15 cellular contexts compared by ENCODE assay signal in the genomic region with DNA sequence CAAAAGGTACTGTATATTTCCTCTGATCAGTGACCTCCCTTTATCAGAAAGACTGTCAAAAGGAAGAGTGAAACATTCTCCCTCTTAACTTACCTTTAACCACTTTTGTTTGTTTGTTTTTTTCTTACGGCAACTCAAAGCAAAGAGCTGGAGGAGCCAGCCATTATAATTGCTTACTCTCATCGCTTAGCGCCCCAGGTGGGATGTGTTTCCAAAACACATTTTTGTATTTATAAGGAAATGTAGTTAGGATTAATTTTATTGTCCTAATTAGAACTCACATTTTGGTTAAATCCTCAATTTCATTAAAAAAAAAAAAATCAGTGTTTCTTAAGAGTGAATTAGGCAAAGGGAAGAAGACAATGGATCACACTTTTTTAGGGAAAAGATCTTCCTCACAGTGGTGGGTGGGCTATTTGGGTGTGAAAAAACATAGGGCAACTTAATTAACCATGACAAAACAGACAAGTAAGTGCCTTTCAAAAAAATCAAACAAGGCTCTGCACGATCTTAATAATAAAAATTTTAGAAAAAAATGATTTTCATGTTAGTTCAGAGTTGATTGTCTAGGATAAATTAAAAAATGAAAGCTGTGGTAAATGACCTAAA. TPM values are rescaled to one million over a fixed set of nuclear protein-coding genes. Genes with fewer than 3 reads are reported as not detected.
DNase-seq lines count a peak whose midpoint lies in the region; ATAC-seq and TF ChIP-seq lines count a peak whose summit lies in the region.
"Had no signal": no experiment of that assay in that cellular context is flagged by ENCODE, and none has a peak within 500 bp of the region (broad histone marks: within the 10 kb centered on the region; RNA-seq: fewer than 3 reads in every experiment).

No MANE protein-coding gene starts in this region.

- H3K4me3 Mint-ChIP-seq in CD4-positive, alpha-beta T cell = peak overlapping the region; percentile 44
- H3K4me3 Mint-ChIP-seq in endothelial cell (ENCODE audit: unreplicated experiment) (no peak overlapping the region), osteocyte (ENCODE audit: unreplicated experiment) (no peak overlapping the region)
- peak overlapping the region in 2 of 8 donors; percentile 26 to 47 for H3K4me3 Mint-ChIP-seq in CD4-positive, alpha-beta memory T cell

- H3K4me1 ChIP-seq in CD4-positive, alpha-beta memory T cell (ENCODE audit: insufficient read depth, low read length) = peaks cover 13% of the 10 kb centered on the region

- no peak overlapping the region for H3K4me3 ChIP-seq in CD4-positive, alpha-beta memory T cell (ENCODE audit: low read length in 2 of 2)

- no peak for TF ChIP-seq CTCF in CD4-positive, alpha-beta T cell (IDR thresholded peaks at IDR 0.05)
- TF ChIP-seq CTCF in endothelial cell (IDR thresholded peaks at IDR 0.05; ENCODE audit: unreplicated experiment) (no peak), osteocyte (IDR thresholded peaks at IDR 0.05) (no peak)

- no peaks in the 10 kb centered on the region for H3K36me3 Mint-ChIP-seq in CD4-positive, alpha-beta T cell (ENCODE audit: low read depth)
- H3K36me3 Mint-ChIP-seq in endothelial cell (ENCODE audit: low read depth, unreplicated experiment) (no peaks in the 10 kb centered on the region), osteocyte (ENCODE audit: unreplicated experiment) (peaks cover 6% of the 10 kb centered on the region)
- H3K36me3 Mint-ChIP-seq in CD4-positive, alpha-beta memory T cell = peaks cover 0 to 3% of the 10 kb centered on the region in 2 donors
- H3K36me3 Mint-ChIP-seq: stimulated activated effector memory CD8-positive, alpha-beta T cell treated with anti-CD3 and anti-CD28 coated beads, Interleukin-12 subunit alpha, Interleukin-12 subunit beta, amount 100 ng/mL, for 72 hours had no signal

- intact Hi-C loops in CD4-positive, alpha-beta T cell (cut with DNase I, micrococcal nuclease) = no loop called here
- intact Hi-C loops in CD4-positive, alpha-beta memory T cell (cut with micrococcal nuclease) = no loop called here

- DNase-seq in CD4-positive, alpha-beta T cell = no peak
- DNase-seq in M059J (ENCODE audit: low read depth) (peak; percentile 33), endothelial cell (ENCODE audit: low spot score) (no peak), osteocyte (ENCODE audit: extremely low spot score, unreplicated experiment) (no peak), GF-D8 (lab: John Stamatoyannopoulos, UW) (no peak), activated gamma-delta T cell treated with Interleukin-2 at 50 U/mL for 16 hours (no peak)
- no peak for DNase-seq in CD4-positive, alpha-beta memory T cell
- no peak for DNase-seq in stimulated activated CD4-positive, alpha-beta T cell treated with anti-CD3 and anti-CD28 coated beads, Interleukin-2, amount 100 ng/mL, for 48 hours
- DNase-seq: activated CD4-positive, alpha-beta T cell treated with anti-CD3 and anti-CD28 coated beads for 4 hours; activated naive CD4-positive, alpha-beta T cell treated with anti-CD3 and anti-CD28 coated beads, Interleukin-2, amount 50 U/mL, for 16 hours; effector CD4-positive, alpha-beta T cell; NCI-H1417; T-helper 9 cell had no signal

- no peaks in the 10 kb centered on the region for H3K36me3 ChIP-seq in CD4-positive, alpha-beta memory T cell (ENCODE audit: insufficient read depth, low read length)

- POLR2A ChIA-PET in CD4-positive, alpha-beta T cell (lab: Charles Lee) = no interaction called here
- POLR2A ChIA-PET in CD4-positive, alpha-beta memory T cell (lab: Charles Lee; ENCODE audit: partially characterized antibody) = no interaction called here

- CTCF ChIA-PET in CD4-positive, alpha-beta T cell (lab: Charles Lee) = no interaction called here
- CTCF ChIA-PET in CD4-positive, alpha-beta memory T cell (lab: Charles Lee; ENCODE audit: partially characterized antibody) = no interaction called here

- no peak for ATAC-seq in CD4-positive, alpha-beta T cell (ENCODE audit: poor library complexity)
- ATAC-seq: stimulated activated effector memory CD8-positive, alpha-beta T cell treated with anti-CD3 and anti-CD28 coated beads, Interleukin-12 subunit alpha, Interleukin-12 subunit beta, amount 100 ng/mL, for 72 hours had no signal

- H3K27me3 Mint-ChIP-seq in CD4-positive, alpha-beta T cell = peaks cover 14% of the 10 kb centered on the region
- H3K27me3 Mint-ChIP-seq in endothelial cell (ENCODE audit: unreplicated experiment) (no peaks in the 10 kb centered on the region), osteocyte (ENCODE audit: unreplicated experiment) (no peaks in the 10 kb centered on the region)
- no peaks in the 10 kb centered on the region for H3K27me3 Mint-ChIP-seq in CD4-positive, alpha-beta memory T cell

- no peaks in the 10 kb centered on the region for H3K27me3 ChIP-seq in CD4-positive, alpha-beta T cell (ENCODE audit: control insufficient read depth, insufficient read depth, low read length)
- no peaks in the 10 kb centered on the region for H3K27me3 ChIP-seq in CD4-positive, alpha-beta memory T cell (ENCODE audit: insufficient read depth, low read length)

- no peak overlapping the region for H3K27ac ChIP-seq in CD4-positive, alpha-beta T cell (ENCODE audit: low read depth, low read length)
- H3K27ac ChIP-seq in CD4-positive, alpha-beta memory T cell (ENCODE audit: low read depth, low read length) = no peak overlapping the region

- no peaks in the 10 kb centered on the region for H3K9me3 ChIP-seq in CD4-positive, alpha-beta T cell (ENCODE audit: control insufficient read depth, low read length)
- H3K9me3 ChIP-seq in CD4-positive, alpha-beta memory T cell (ENCODE audit: control insufficient read depth in 1 of 2, low read length in 2 of 2) = no peaks in the 10 kb centered on the region
- H3K9me3 ChIP-seq: Caco-2 had no signal

- H3K9me3 Mint-ChIP-seq in CD4-positive, alpha-beta T cell = no peaks in the 10 kb centered on the region
- no peaks in the 10 kb centered on the region for H3K9me3 Mint-ChIP-seq in endothelial cell (ENCODE audit: unreplicated experiment)
- peaks cover 6% of the 10 kb centered on the region for H3K9me3 Mint-ChIP-seq in osteocyte (ENCODE audit: unreplicated experiment)
- peaks cover 0 to 8% (median 0%) of the 10 kb centered on the region in 8 donors for H3K9me3 Mint-ChIP-seq in CD4-positive, alpha-beta memory T cell
- H3K9me3 Mint-ChIP-seq: stimulated activated effector memory CD8-positive, alpha-beta T cell treated with anti-CD3 and anti-CD28 coated beads, Interleukin-12 subunit alpha, Interleukin-12 subunit beta, amount 100 ng/mL, for 72 hours had no signal

- H3K4me1 Mint-ChIP-seq in CD4-positive, alpha-beta T cell (ENCODE audit: low read depth) = peaks cover 38% of the 10 kb centered on the region
- H3K4me1 Mint-ChIP-seq in endothelial cell (ENCODE audit: unreplicated experiment) (peaks cover 43% of the 10 kb centered on the region), osteocyte (ENCODE audit: unreplicated experiment) (peaks cover 66% of the 10 kb centered on the region)
- peaks cover 22 to 72% (median 34%) of the 10 kb centered on the region in 4 donors for H3K4me1 Mint-ChIP-seq in CD4-positive, alpha-beta memory T cell

- no peak overlapping the region for H3K27ac Mint-ChIP-seq in CD4-positive, alpha-beta T cell
- H3K27ac Mint-ChIP-seq in endothelial cell (ENCODE audit: unreplicated experiment) (peak overlapping the region; percentile 77), osteocyte (ENCODE audit: unreplicated experiment) (peak overlapping the region; percentile 92)
- peak overlapping the region in 1 of 7 donors; percentile 47 for H3K27ac Mint-ChIP-seq in CD4-positive, alpha-beta memory T cell
- H3K27ac Mint-ChIP-seq: stimulated activated effector memory CD8-positive, alpha-beta T cell treated with anti-CD3 and anti-CD28 coated beads, Interleukin-12 subunit alpha, Interleukin-12 subunit beta, amount 100 ng/mL, for 72 hours had no signal

RNA-seq across cellular contexts. Expression of gene PHACTR2, which starts 1.2 kb away (rescaled TPM):
- total RNA-seq in CD4-positive, alpha-beta T cell = 10 to 100 TPM; 19.6 to 25.0 TPM
- 21.3 and 32.0 TPM in 2 replicates for total RNA-seq in M059J (2014; rRNA removed; shearing (Covaris generic))
- total RNA-seq in endothelial cell (ENCODE audit: unreplicated experiment) (181 TPM), osteocyte (295 and 312 TPM in 2 replicates)
- 10 to 100 TPM; 60.3 to 61.3 TPM for total RNA-seq in CD4-positive, alpha-beta memory T cell
- polyA plus RNA-seq in CD4-positive, alpha-beta memory T cell = 10 to 100 TPM; 13.1 to 30.6 TPM
